In genomic region chr13:27406178-27406939, GRCh38 we compare ENCODE assay signal across 8 cellular contexts. TPM values are rescaled to one million over a fixed set of nuclear protein-coding genes. Genes with fewer than 3 reads are reported as not detected.
DNase-seq lines count a peak whose midpoint lies in the region; ATAC-seq, FAIRE-seq and TF ChIP-seq lines count a peak whose summit lies in the region.

No MANE protein-coding gene starts in this region.

- ATAC-seq in omental fat pad (ENCODE audit: low FRiP score) (no peak), HG02798 (IDR thresholded peaks at IDR 0.05; ENCODE audit: poor library complexity, unreplicated experiment) (no peak)

- no peaks in the 10 kb centered on the region for H3K9me1 ChIP-seq in endothelial cell of umbilical vein (replicated peaks; ENCODE audit: control insufficient read depth, extremely low read depth, insufficient read depth, low read length)

- H4K20me1 ChIP-seq in endothelial cell of umbilical vein (replicated peaks; ENCODE audit: control insufficient read depth, extremely low read depth, insufficient read depth, low read length) (no peaks in the 10 kb centered on the region), neural progenitor cell (ENCODE audit: low read depth) (no peaks in the 10 kb centered on the region)

- peak; percentile 68 for DNase-seq in activated effector memory CD4-positive, alpha-beta T cell treated with anti-CD3 and anti-CD28 coated beads, Interleukin-2, amount 50 U/mL, for 16 hours
- DNase-seq in activated effector memory CD4-positive, alpha-beta T cell treated with Interleukin-2 at 50 U/mL for 16 hours, result no peak
- DNase-seq in LNCaP clone FGC (ENCODE audit: low read depth), result no peak
- peak; percentile 70 for DNase-seq in SW480 (ENCODE audit: low spot score)
- peak; percentile 47 for DNase-seq in endothelial cell of umbilical vein (ENCODE audit: low read depth, low spot score)
- DNase-seq in neural progenitor cell (ENCODE audit: low spot score), result peak; percentile 31
- no peak for DNase-seq in omental fat pad (ENCODE audit: low spot score)

- H3K9me3 Mint-ChIP-seq in neural progenitor cell, result no peaks in the 10 kb centered on the region

- no peaks in the 10 kb centered on the region for H3K79me2 ChIP-seq in endothelial cell of umbilical vein (ENCODE audit: control insufficient read depth, insufficient read depth, low read length)
- no peaks in the 10 kb centered on the region for H3K79me2 ChIP-seq in neural progenitor cell (ENCODE audit: low read depth)

- TF ChIP-seq POLR2A in endothelial cell of umbilical vein (IDR thresholded peaks at IDR 0.05; ENCODE audit: low read depth, low read length), result no peak

- H3K27me3 Mint-ChIP-seq in neural progenitor cell (ENCODE audit: insufficient read depth, low read depth), result peaks cover 3% of the 10 kb centered on the region

- H3K9ac ChIP-seq in endothelial cell of umbilical vein (replicated peaks; ENCODE audit: extremely low read depth, insufficient read depth, low read length) (no peak overlapping the region), neural progenitor cell (no peak overlapping the region)

- no TSS peak for BruUV-seq in endothelial cell of umbilical vein (replicated peaks; lab: Mats Ljungman, UMichigan)

- H3K4me1 Mint-ChIP-seq in neural progenitor cell, result peaks cover 14% of the 10 kb centered on the region

- H3K27me3 ChIP-seq in endothelial cell of umbilical vein (ENCODE audit: control insufficient read depth in 2 of 2, insufficient read depth in 2 of 2, low read length in 2 of 2) (peaks cover 13 to 17% of the 10 kb centered on the region in 2 experiments), neural progenitor cell (no peaks in the 10 kb centered on the region)

- no peak overlapping the region for H2AFZ ChIP-seq in endothelial cell of umbilical vein (ENCODE audit: low read depth, low read length)
- H2AFZ ChIP-seq in neural progenitor cell (replicated peaks), result no peak overlapping the region

- CTCF ChIA-PET in endothelial cell of umbilical vein (lab: Charles Lee), result interaction anchor here (0.6 to 2.9 kb wide), 10 partner anchors 19 to 578 kb away, joined by 3 to 32 read pairs (median 6); partner anchors contain the start of gene GTF3A

- intact Hi-C loops in endothelial cell of umbilical vein (cut with micrococcal nuclease), result loop anchor here (1.0 kb wide), 1 partner anchor 420 kb away; no protein-coding TSS in a partner anchor

- H3K9me3 ChIP-seq in endothelial cell of umbilical vein (replicated peaks; ENCODE audit: control insufficient read depth, insufficient read depth, low read length) (no peaks in the 10 kb centered on the region), neural progenitor cell (ENCODE audit: low read depth) (no peaks in the 10 kb centered on the region)

- no peaks in the 10 kb centered on the region for H3K36me3 ChIP-seq in endothelial cell of umbilical vein (ENCODE audit: control insufficient read depth in 2 of 2, extremely low read depth in 1 of 2, insufficient read depth in 2 of 2, low read length in 2 of 2)
- H3K36me3 ChIP-seq in neural progenitor cell, result no peaks in the 10 kb centered on the region

- H3K4me3 ChIP-seq in LNCaP clone FGC (ENCODE audit: low read depth, low read length) (no peak overlapping the region), endothelial cell of umbilical vein (replicated peaks in 1 of 3; ENCODE audit: insufficient read depth in 1 of 3, low read depth in 1 of 3, low read length in 3 of 3) (no peak overlapping the region), neural progenitor cell (no peak overlapping the region)

- no peak overlapping the region for H3K27ac Mint-ChIP-seq in neural progenitor cell

- no peak overlapping the region for H3K4me3 Mint-ChIP-seq in neural progenitor cell

- TF ChIP-seq CTCF in LNCaP clone FGC (IDR thresholded peaks at IDR 0.05; ENCODE audit: control insufficient read depth, extremely low read depth, insufficient read depth), result peak; percentile 55
- peak; percentile 31 to 42 for TF ChIP-seq CTCF in endothelial cell of umbilical vein (IDR thresholded peaks at IDR 0.05; ENCODE audit: extremely low read depth in 1 of 2, insufficient read depth in 1 of 2, low read depth in 1 of 2, low read length in 2 of 2)
- TF ChIP-seq CTCF in neural progenitor cell (IDR thresholded peaks at IDR 0.05), result peak; percentile 51
- TF ChIP-seq CTCF in omental fat pad (IDR thresholded peaks at IDR 0.05), result no peak

- dilution Hi-C loops in endothelial cell of umbilical vein (cut with MboI; ENCODE audit: extremely low pct_ligation_motif_present, low sequenced_read_pairs), result no loop called here

- FAIRE-seq in endothelial cell of umbilical vein (lab: Jason Lieb, UNC), result peak; percentile 80

- H3K4me2 ChIP-seq in endothelial cell of umbilical vein (ENCODE audit: insufficient read depth, low read length), result no peak overlapping the region
- no peak overlapping the region for H3K4me2 ChIP-seq in neural progenitor cell

- H3K27ac ChIP-seq in endothelial cell of umbilical vein (ENCODE audit: insufficient read depth, low read depth, low read length) (no peak overlapping the region), neural progenitor cell (no peak overlapping the region)

- POLR2A ChIA-PET in endothelial cell of umbilical vein (lab: Charles Lee), result no interaction called here

- H3K4me1 ChIP-seq in endothelial cell of umbilical vein (ENCODE audit: control insufficient read depth, extremely low read depth, insufficient read depth, low read length) (no peaks in the 10 kb centered on the region), neural progenitor cell (peaks cover 9% of the 10 kb centered on the region)

- no peaks in the 10 kb centered on the region for H3K36me3 Mint-ChIP-seq in neural progenitor cell

- no peaks in the 10 kb centered on the region for H3F3A ChIP-seq in neural progenitor cell (ENCODE audit: low read depth)

TF ChIP-seq in endothelial cell of umbilical vein, 7 proteins besides CTCF, POLR2A, EP300 and RAD21:
- TF ChIP-seq POLR2AphosphoS5 (IDR thresholded peaks at IDR 0.05; ENCODE audit: insufficient read depth, low read depth, low read length) (no peak), MYC (IDR thresholded peaks at IDR 0.05; ENCODE audit: low read depth, low read length) (no peak), EZH2 (IDR thresholded peaks at IDR 0.05; ENCODE audit: borderline replicate concordance, low read depth, low read length, severe bottlenecking) (no peak), FOS (IDR thresholded peaks at IDR 0.05; ENCODE audit: borderline replicate concordance, insufficient read depth, low read length) (no peak), JUN (IDR thresholded peaks at IDR 0.05; ENCODE audit: borderline replicate concordance, insufficient read depth, insufficient read length, low read depth) (no peak), GATA2 (IDR thresholded peaks at IDR 0.05; ENCODE audit: insufficient read depth, insufficient read length, low read depth, low read length) (no peak)
- TF ChIP-seq, protein P1, sequence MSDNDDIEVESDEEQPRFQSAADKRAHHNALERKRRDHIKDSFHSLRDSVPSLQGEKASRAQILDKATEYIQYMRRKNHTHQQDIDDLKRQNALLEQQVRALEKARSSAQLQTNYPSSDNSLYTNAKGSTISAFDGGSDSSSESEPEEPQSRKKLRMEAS (IDR thresholded peaks at IDR 0.05; ENCODE audit: insufficient read depth, insufficient read length), result no peak

RNA-seq across cellular contexts. Expression of gene GTF3A, which starts 18.1 kb away (rescaled TPM):
- total RNA-seq in endothelial cell of umbilical vein (71.2 and 73.3 TPM in 2 replicates), neural progenitor cell (ENCODE audit: low replicate concordance) (78.4 and 126 TPM in 2 replicates), omental fat pad (100 to 1,000 TPM; 129 to 170 (median 147) TPM)
- 37.9 and 47.6 TPM in 2 replicates for polyA plus RNA-seq in endothelial cell of umbilical vein
- 67.4 and 69.1 TPM in 2 replicates for polyA plus RNA-seq in endothelial cell of umbilical vein (2011; cell fraction: cytosol; rRNA removed)
- 28.7 and 35.9 TPM in 2 replicates for polyA plus RNA-seq in endothelial cell of umbilical vein (2011; cell fraction: nucleus; rRNA removed)
- polyA plus RNA-seq in endothelial cell of umbilical vein (2012), result 95.9 and 119 TPM in 2 replicates
- polyA minus RNA-seq in endothelial cell of umbilical vein, result 27.6 and 33.6 TPM in 2 replicates
- polyA minus RNA-seq in endothelial cell of umbilical vein (2011; cell fraction: cytosol; rRNA and poly(A)+ RNA removed), result 50.7 TPM
- polyA minus RNA-seq in endothelial cell of umbilical vein (2011; cell fraction: nucleus; rRNA and poly(A)+ RNA removed), result 9.8 and 13.6 TPM in 2 replicates

RNA-seq across cellular contexts. Expression of gene MTIF3, which starts 44.0 kb away (rescaled TPM):
- total RNA-seq in endothelial cell of umbilical vein (23.5 and 36.1 TPM in 2 replicates), neural progenitor cell (ENCODE audit: low replicate concordance) (47.0 and 65.8 TPM in 2 replicates), omental fat pad (10 to 100 TPM; 48.5 to 81.7 (median 73.9) TPM)
- 36.6 and 37.5 TPM in 2 replicates for polyA plus RNA-seq in endothelial cell of umbilical vein
- polyA plus RNA-seq in endothelial cell of umbilical vein (2011; cell fraction: cytosol; rRNA removed), result 55.8 and 71.7 TPM in 2 replicates
- polyA plus RNA-seq in endothelial cell of umbilical vein (2011; cell fraction: nucleus; rRNA removed), result 49.4 and 50.3 TPM in 2 replicates
- polyA plus RNA-seq in endothelial cell of umbilical vein (2012), result 47.9 and 76.3 TPM in 2 replicates
- 13.1 and 15.0 TPM in 2 replicates for polyA minus RNA-seq in endothelial cell of umbilical vein
- polyA minus RNA-seq in endothelial cell of umbilical vein (2011; cell fraction: cytosol; rRNA and poly(A)+ RNA removed), result 10.9 TPM
- 13.8 and 14.2 TPM in 2 replicates for polyA minus RNA-seq in endothelial cell of umbilical vein (2011; cell fraction: nucleus; rRNA and poly(A)+ RNA removed)

Comparison
In these comparisons a context has a peak if more than half of its experiments do, and no peak if none do; other contexts are left out.
1. DNase-seq: peak in activated effector memory CD4-positive, alpha-beta T cell treated with anti-CD3 and anti-CD28 coated beads, Interleukin-2, amount 50 U/mL, for 16 hours (single experiment), SW480 (single experiment), endothelial cell of umbilical vein (single experiment) and neural progenitor cell (single experiment); none in activated effector memory CD4-positive, alpha-beta T cell treated with Interleukin-2 at 50 U/mL for 16 hours (single experiment), LNCaP clone FGC (single experiment) and omental fat pad (single experiment).
2. CTCF ChIP-seq: peak in LNCaP clone FGC (single experiment), endothelial cell of umbilical vein (2 of 2) and neural progenitor cell (single experiment); none in omental fat pad (0 of 3).